In the genomic region with DNA sequence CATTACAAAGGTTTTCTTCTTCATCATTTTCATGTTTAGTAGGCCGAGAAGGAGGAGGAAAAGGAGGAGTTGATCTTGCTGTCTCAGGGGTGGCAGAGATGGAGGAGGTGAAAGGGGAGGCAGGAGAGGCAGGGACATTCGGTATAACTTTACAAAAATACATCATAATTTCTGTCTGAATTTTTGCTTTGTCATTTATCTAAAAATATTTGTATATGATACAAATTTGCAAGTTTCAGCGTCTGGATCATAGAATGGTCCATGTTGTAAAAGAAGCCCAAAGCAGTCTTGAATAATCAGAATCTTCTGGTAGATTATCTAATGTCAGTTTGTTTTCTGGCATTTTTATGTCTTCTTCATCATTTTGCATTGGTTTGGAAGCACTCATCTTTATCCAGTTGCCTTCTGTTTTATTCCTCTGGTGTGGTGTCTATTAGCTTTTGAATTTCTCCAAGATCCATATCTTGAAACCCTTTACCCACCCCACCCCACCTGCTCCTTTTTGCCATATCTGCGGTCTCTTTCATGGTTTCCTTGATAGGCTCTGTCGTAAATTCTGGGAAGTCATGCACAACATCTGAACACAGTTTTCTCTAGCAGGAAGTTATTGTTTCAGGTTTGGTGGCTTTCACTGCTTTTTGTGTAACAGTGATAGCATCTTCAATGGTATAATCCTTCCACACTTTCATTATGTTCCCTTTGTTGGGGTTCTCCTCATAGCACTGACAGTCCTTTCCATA, we compare ENCODE assay signal across 17 cellular contexts.
A peak's percentile ranks its signal among the peaks of the same experiment; 100 is the strongest.
DNase-seq lines count a peak whose midpoint lies in the region; ATAC-seq lines count a peak whose summit lies in the region.
"Had no signal": no experiment of that assay in that cellular context is flagged by ENCODE, and none has a peak within 500 bp of the region (broad histone marks: within the 10 kb centered on the region; RNA-seq: fewer than 3 reads in every experiment).

No MANE protein-coding gene starts in this region.

- no peak for DNase-seq in activated T-cell treated with anti-CD3 and anti-CD28 coated beads, Interleukin-2, amount 50 U/mL, for 72 hours
- no peak for DNase-seq in activated T-cell treated with anti-CD3 and anti-CD28 coated beads, Interleukin-2, amount 50 U/mL, for 1 hour
- DNase-seq in activated CD4-positive, alpha-beta memory T cell treated with anti-CD3 and anti-CD28 coated beads for 36 hours = no peak
- DNase-seq in naive thymus-derived CD8-positive, alpha-beta T cell = peak in 2 of 10 donors; percentile 13 to 25
- DNase-seq in kidney glomerular epithelial cell (lab: John Stamatoyannopoulos, UW) = no peak
- no peak for DNase-seq in stimulated activated CD8-positive, alpha-beta memory T cell treated with anti-CD3 and anti-CD28 coated beads, Interleukin-4, amount 100 ng/mL, for 48 hours
- no peak for DNase-seq in dedifferentiated amniotic fluid mesenchymal stem cell (ENCODE audit: extremely low spot score)
- DNase-seq: ACHN; activated CD4-positive, alpha-beta T cell treated with anti-CD3 and anti-CD28 coated beads for 48 hours; activated gamma-delta T cell treated with Interleukin-2 at 50 U/mL for 16 hours; endodermal cell; NCI-H1694; nucleus accumbens; Peyer's patch; stimulated activated CD4-positive, alpha-beta T cell treated with anti-CD3 and anti-CD28 coated beads, Interleukin-4, amount 100 ng/mL, for 4 hours had no signal

- peaks cover 0 to 3% of the 10 kb centered on the region in 2 donors for H3K9me3 Mint-ChIP-seq in activated T-cell treated with anti-CD3 and anti-CD28 coated beads, Interleukin-2, amount 50 U/mL, for 72 hours
- no peaks in the 10 kb centered on the region for H3K9me3 Mint-ChIP-seq in activated CD4-positive, alpha-beta memory T cell treated with anti-CD3 and anti-CD28 coated beads for 36 hours
- no peaks in the 10 kb centered on the region for H3K9me3 Mint-ChIP-seq in naive thymus-derived CD8-positive, alpha-beta T cell

- H3K4me1 Mint-ChIP-seq in activated T-cell treated with anti-CD3 and anti-CD28 coated beads, Interleukin-2, amount 50 U/mL, for 72 hours (ENCODE audit: low read depth) = peaks cover 34% of the 10 kb centered on the region
- H3K4me1 Mint-ChIP-seq in activated CD4-positive, alpha-beta memory T cell treated with anti-CD3 and anti-CD28 coated beads for 36 hours (ENCODE audit: low read depth) = peaks cover 19% of the 10 kb centered on the region
- H3K4me1 Mint-ChIP-seq in naive thymus-derived CD8-positive, alpha-beta T cell = peaks cover 16 to 30% (median 22%) of the 10 kb centered on the region in 4 donors
- H3K4me1 Mint-ChIP-seq: endodermal cell had no signal

- ATAC-seq in activated T-cell treated with anti-CD3 and anti-CD28 coated beads, Interleukin-2, amount 50 U/mL, for 72 hours (replicated peaks in 1 of 2) = no peak
- peak; percentile 50 for ATAC-seq in HG02852 (IDR thresholded peaks at IDR 0.05; ENCODE audit: unreplicated experiment)
- ATAC-seq in naive thymus-derived CD8-positive, alpha-beta T cell = peak in 1 of 2 donors; percentile 49
- ATAC-seq: stimulated activated memory B cell treated with anti-CD40 and anti-IgM and Interleukin-4, amounts not matched to agents 10 μg/mL and 1 μg/mL and 100 μg/mL, for 72 hours had no signal

- H3K4me3 Mint-ChIP-seq in activated T-cell treated with anti-CD3 and anti-CD28 coated beads, Interleukin-2, amount 50 U/mL, for 72 hours = peak overlapping the region; percentile 46 to 76
- H3K4me3 Mint-ChIP-seq in activated CD4-positive, alpha-beta memory T cell treated with anti-CD3 and anti-CD28 coated beads for 36 hours = peak overlapping the region; percentile 27
- peak overlapping the region; percentile 9 to 78 (median 62) for H3K4me3 Mint-ChIP-seq in naive thymus-derived CD8-positive, alpha-beta T cell
- H3K4me3 Mint-ChIP-seq: endodermal cell; stimulated activated memory B cell treated with anti-CD40 and anti-IgM and Interleukin-4, amounts not matched to agents 10 μg/mL and 1 μg/mL and 100 μg/mL, for 72 hours had no signal

- no peak overlapping the region for H3K27ac Mint-ChIP-seq in activated T-cell treated with anti-CD3 and anti-CD28 coated beads, Interleukin-2, amount 50 U/mL, for 72 hours
- H3K27ac Mint-ChIP-seq in activated CD4-positive, alpha-beta memory T cell treated with anti-CD3 and anti-CD28 coated beads for 36 hours = no peak overlapping the region
- peak overlapping the region in 6 of 10 donors; percentile 27 to 78 (median 52) for H3K27ac Mint-ChIP-seq in naive thymus-derived CD8-positive, alpha-beta T cell
- H3K27ac Mint-ChIP-seq: endodermal cell; stimulated activated memory B cell treated with anti-CD40 and anti-IgM and Interleukin-4, amounts not matched to agents 10 μg/mL and 1 μg/mL and 100 μg/mL, for 72 hours had no signal

- CTCF ChIA-PET in activated CD4-positive, alpha-beta memory T cell treated with anti-CD3 and anti-CD28 coated beads for 36 hours (lab: Charles Lee) = interaction anchor here (1.5 kb wide), 1 partner anchor 60 kb away, joined by 5 read pairs; no protein-coding TSS in a partner anchor

- H3K27me3 Mint-ChIP-seq in activated T-cell treated with anti-CD3 and anti-CD28 coated beads, Interleukin-2, amount 50 U/mL, for 72 hours (ENCODE audit: low read depth) = peaks cover 6% of the 10 kb centered on the region
- H3K27me3 Mint-ChIP-seq in activated CD4-positive, alpha-beta memory T cell treated with anti-CD3 and anti-CD28 coated beads for 36 hours = no peaks in the 10 kb centered on the region
- no peaks in the 10 kb centered on the region for H3K27me3 Mint-ChIP-seq in naive thymus-derived CD8-positive, alpha-beta T cell
- H3K27me3 Mint-ChIP-seq: stimulated activated memory B cell treated with anti-CD40 and anti-IgM and Interleukin-4, amounts not matched to agents 10 μg/mL and 1 μg/mL and 100 μg/mL, for 72 hours had no signal

- peaks cover 0 to 2% of the 10 kb centered on the region in 2 donors for H3K36me3 Mint-ChIP-seq in activated T-cell treated with anti-CD3 and anti-CD28 coated beads, Interleukin-2, amount 50 U/mL, for 72 hours (ENCODE audit: insufficient read depth in 2 of 2)
- H3K36me3 Mint-ChIP-seq in activated CD4-positive, alpha-beta memory T cell treated with anti-CD3 and anti-CD28 coated beads for 36 hours = no peaks in the 10 kb centered on the region
- no peaks in the 10 kb centered on the region for H3K36me3 Mint-ChIP-seq in naive thymus-derived CD8-positive, alpha-beta T cell

- POLR2A ChIA-PET in activated CD4-positive, alpha-beta memory T cell treated with anti-CD3 and anti-CD28 coated beads for 36 hours (lab: Charles Lee) = no interaction called here
- POLR2A ChIA-PET in naive thymus-derived CD8-positive, alpha-beta T cell (lab: Charles Lee) = no interaction called here

- intact Hi-C loops in activated CD4-positive, alpha-beta memory T cell treated with anti-CD3 and anti-CD28 coated beads for 36 hours (cut with micrococcal nuclease) = no loop called here

Comparison
In these comparisons a context has a peak if more than half of its experiments do, and no peak if none do; other contexts are left out.
1. H3K27ac Mint-ChIP-seq: peak in naive thymus-derived CD8-positive, alpha-beta T cell (6 of 10); none in activated T-cell treated with anti-CD3 and anti-CD28 coated beads, Interleukin-2, amount 50 U/mL, for 72 hours (single experiment) and activated CD4-positive, alpha-beta memory T cell treated with anti-CD3 and anti-CD28 coated beads for 36 hours (single experiment).
2. Peak in every context shown above with its lines, with median percentiles within 50 percentile points of each other: H3K4me3 Mint-ChIP-seq.